ENCODE assay signal across 8 cellular contexts in genomic region chr9:121463026-121463827, GRCh38. TPM values are rescaled to one million over a fixed set of nuclear protein-coding genes. Genes with fewer than 3 reads are reported as not detected.
A peak's percentile ranks its signal among the peaks of the same experiment; 100 is the strongest.
DNase-seq lines count a peak whose midpoint lies in the region; ATAC-seq and TF ChIP-seq lines count a peak whose summit lies in the region.

No MANE protein-coding gene starts in this region.

- H3K36me3 ChIP-seq in A673 (ENCODE audit: insufficient read depth, low read length, poor library complexity, severe bottlenecking) (no peaks in the 10 kb centered on the region), RWPE2 (ENCODE audit: low read depth) (no peaks in the 10 kb centered on the region)

- no peak overlapping the region for H3K4me3 Mint-ChIP-seq in stimulated activated memory B cell treated with anti-CD40 and anti-IgM and Interleukin-4, amounts not matched to agents 10 μg/mL and 1 μg/mL and 100 μg/mL, for 72 hours
- H3K4me3 Mint-ChIP-seq in effector memory CD8-positive, alpha-beta T cell, result no peak overlapping the region

- H3K4me1 ChIP-seq in A673 (ENCODE audit: insufficient read depth, low read length, poor library complexity, severe bottlenecking) (peaks cover 3% of the 10 kb centered on the region), RWPE2 (ENCODE audit: insufficient read depth, poor library complexity, severe bottlenecking) (no peaks in the 10 kb centered on the region)

- no peaks in the 10 kb centered on the region for H3K36me3 Mint-ChIP-seq in stimulated activated memory B cell treated with anti-CD40 and anti-IgM and Interleukin-4, amounts not matched to agents 10 μg/mL and 1 μg/mL and 100 μg/mL, for 72 hours
- H3K36me3 Mint-ChIP-seq in effector memory CD8-positive, alpha-beta T cell (ENCODE audit: insufficient read depth), result no peaks in the 10 kb centered on the region

- DNase-seq in A673 (ENCODE audit: low spot score) (peak; percentile 71), RWPE2 (ENCODE audit: low spot score) (no peak), fibroblast of mammary gland (ENCODE audit: low read depth) (peak; percentile 51), posterior vena cava (ENCODE audit: low spot score) (peak; percentile 85)
- DNase-seq in effector memory CD8-positive, alpha-beta T cell, result no peak

- peaks cover 14% of the 10 kb centered on the region for H3K27me3 ChIP-seq in A673 (replicated peaks; ENCODE audit: insufficient read depth, low read depth, low read length, poor library complexity)
- H3K27me3 ChIP-seq in RWPE2 (ENCODE audit: insufficient read depth, poor library complexity, severe bottlenecking), result peaks cover 3% of the 10 kb centered on the region

- POLR2A ChIA-PET in A673 (lab: Charles Lee; ENCODE audit: low non-redundant PET), result no interaction called here

- no peaks in the 10 kb centered on the region for H3K9me3 ChIP-seq in A673 (ENCODE audit: low read depth, low read length, poor library complexity, severe bottlenecking)
- no peaks in the 10 kb centered on the region for H3K9me3 ChIP-seq in RWPE2 (ENCODE audit: severe bottlenecking)

- H3K4me3 ChIP-seq in A673 (ENCODE audit: low read depth, low read length, poor library complexity, severe bottlenecking) (no peak overlapping the region), RWPE2 (ENCODE audit: severe bottlenecking) (no peak overlapping the region), fibroblast of mammary gland (ENCODE audit: control insufficient read depth, low read depth, low read length) (no peak overlapping the region)

- TF ChIP-seq CTCF in A673 (conservative IDR thresholded peaks at IDR 0.05; ENCODE audit: low read depth, low read length) (peak; percentile 88), GM12872 (IDR thresholded peaks at IDR 0.05; ENCODE audit: insufficient read depth, low read depth, low read length) (peak; percentile 71), RWPE2 (IDR thresholded peaks at IDR 0.05; ENCODE audit: poor library complexity, severe bottlenecking) (peak; percentile 21), fibroblast of mammary gland (conservative IDR thresholded peaks at IDR 0.05; ENCODE audit: control insufficient read depth, insufficient read depth, low read depth, low read length) (peak; percentile 81)

- H3K9me3 Mint-ChIP-seq in stimulated activated memory B cell treated with anti-CD40 and anti-IgM and Interleukin-4, amounts not matched to agents 10 μg/mL and 1 μg/mL and 100 μg/mL, for 72 hours, result no peaks in the 10 kb centered on the region
- no peaks in the 10 kb centered on the region for H3K9me3 Mint-ChIP-seq in effector memory CD8-positive, alpha-beta T cell

- BruUV-seq in A673 (replicated peaks; lab: Mats Ljungman, UMichigan), result no TSS peak

- H3K27ac ChIP-seq in A673 (ENCODE audit: low read depth, low read length, poor library complexity, severe bottlenecking), result no peak overlapping the region
- no peak overlapping the region for H3K27ac ChIP-seq in RWPE2 (ENCODE audit: poor library complexity, severe bottlenecking)

- H3K27me3 Mint-ChIP-seq in stimulated activated memory B cell treated with anti-CD40 and anti-IgM and Interleukin-4, amounts not matched to agents 10 μg/mL and 1 μg/mL and 100 μg/mL, for 72 hours, result peaks cover 22% of the 10 kb centered on the region
- peaks cover 40 to 46% of the 10 kb centered on the region in 2 donors for H3K27me3 Mint-ChIP-seq in effector memory CD8-positive, alpha-beta T cell

- CTCF ChIA-PET in A673 (lab: Charles Lee), result interaction anchor here (0.7 to 0.9 kb wide), 2 partner anchors 12 to 29 kb away, joined by 3 to 4 read pairs; no protein-coding TSS in a partner anchor

- H3K27ac Mint-ChIP-seq in stimulated activated memory B cell treated with anti-CD40 and anti-IgM and Interleukin-4, amounts not matched to agents 10 μg/mL and 1 μg/mL and 100 μg/mL, for 72 hours, result no peak overlapping the region
- no peak overlapping the region for H3K27ac Mint-ChIP-seq in effector memory CD8-positive, alpha-beta T cell

- no peaks in the 10 kb centered on the region for H3K4me1 Mint-ChIP-seq in stimulated activated memory B cell treated with anti-CD40 and anti-IgM and Interleukin-4, amounts not matched to agents 10 μg/mL and 1 μg/mL and 100 μg/mL, for 72 hours
- H3K4me1 Mint-ChIP-seq in effector memory CD8-positive, alpha-beta T cell (ENCODE audit: low read depth in 2 of 2), result no peaks in the 10 kb centered on the region

- ATAC-seq in RWPE2 (ENCODE audit: low read depth) (no peak), HG03354 (IDR thresholded peaks at IDR 0.05; ENCODE audit: poor library complexity, severe bottlenecking, unreplicated experiment) (no peak)
- ATAC-seq in stimulated activated memory B cell treated with anti-CD40 and anti-IgM and Interleukin-4, amounts not matched to agents 10 μg/mL and 1 μg/mL and 100 μg/mL, for 72 hours, result no peak
- no peak for ATAC-seq in effector memory CD8-positive, alpha-beta T cell (replicated peaks)

- intact Hi-C loops in A673 (cut with micrococcal nuclease; ENCODE audit: unreplicated experiment), result loop anchor here (2.0 kb wide), 1 partner anchor 36 kb away; the partner anchor contains the start of gene GGTA1
- intact Hi-C loops in posterior vena cava (cut with DNase I), result loop anchor here in 1 of 2 donors (5.0 kb wide), 1 partner anchor 34 kb away; the partner anchor contains the start of gene GGTA1

RNA-seq across cellular contexts. Expression of gene GGTA1, which starts 36.4 kb away (rescaled TPM):
- total RNA-seq in A673 (2021), result not detected in 2 replicates
- 10 to 100 TPM in 1 of 2 donors, 1 to 10 TPM in 1; 3.8 to 11.0 TPM for total RNA-seq in posterior vena cava

Comparison
In these comparisons a context has a peak if more than half of its experiments do, and no peak if none do; other contexts are left out.
1. DNase-seq: peak in A673 (single experiment), fibroblast of mammary gland (single experiment) and posterior vena cava (single experiment); none in RWPE2 (single experiment) and effector memory CD8-positive, alpha-beta T cell (0 of 3).
2. CTCF ChIP-seq: peak in every context shown above with its lines; median percentile 88 in A673; 81 in fibroblast of mammary gland; 71 in GM12872; 21 in RWPE2.